Comparison of ENCODE assay signal across 8 cellular contexts in genomic region chr7:129635300-129636029, GRCh38. TPM values are rescaled to one million over a fixed set of nuclear protein-coding genes. Genes with fewer than 3 reads are reported as not detected.
A peak's percentile ranks its signal among the peaks of the same experiment; 100 is the strongest.
DNase-seq lines count a peak whose midpoint lies in the region; ATAC-seq and TF ChIP-seq lines count a peak whose summit lies in the region.

No MANE protein-coding gene starts in this region.

- no peak overlapping the region for H3K27ac ChIP-seq in MM.1S (ENCODE audit: low read length)
- no peak overlapping the region for H3K27ac ChIP-seq in gastroesophageal sphincter

- peak; percentile 86 for ATAC-seq in GM21723 (IDR thresholded peaks at IDR 0.05; ENCODE audit: unreplicated experiment)
- peak; percentile 58 for ATAC-seq in gastroesophageal sphincter
- ATAC-seq in HG03095 (IDR thresholded peaks at IDR 0.05; ENCODE audit: unreplicated experiment): no peak

- WGBS in gastroesophageal sphincter (ENCODE audit: low coverage in 1 of 2), 2 donors: 10 to 18% methylated on average over 5 to 6 of the region's 6 CpGs

- H3K9ac ChIP-seq in MM.1S (ENCODE audit: low read length): no peak overlapping the region

- peaks cover 55% of the 10 kb centered on the region for H3K79me2 ChIP-seq in MM.1S (ENCODE audit: low read length)

- DNase-seq in DMS 273 treated with DMSO at 0.1 percent for 48 hours (lab: John Stamatoyannopoulos, UW) (peak; percentile 63), MM.1S (peak; percentile 85), SK-MEL-5 (ENCODE audit: low read depth, low spot score) (peak; percentile 91), pons (ENCODE audit: low spot score) (peak; percentile 88)
- peak; percentile 70 for DNase-seq in activated naive CD4-positive, alpha-beta T cell treated with Interleukin-2 at 50 U/mL for 16 hours

- H3K4me3 ChIP-seq in MM.1S (ENCODE audit: low read length): no peak overlapping the region
- H3K4me3 ChIP-seq in gastroesophageal sphincter: no peak overlapping the region

- H3F3A ChIP-seq in MM.1S (ENCODE audit: insufficient read depth, low read length): no peaks in the 10 kb centered on the region; the same call in 1 of the 2 replicates

- TF ChIP-seq CTCF in MM.1S (IDR thresholded peaks at IDR 0.05; ENCODE audit: low read length): peak; percentile 99
- peak; percentile 37 to 77 (median 60) for TF ChIP-seq CTCF in gastroesophageal sphincter (IDR thresholded peaks at IDR 0.05)

- no peak overlapping the region for H3K4me2 ChIP-seq in MM.1S (ENCODE audit: low read depth, low read length)

- TF ChIP-seq EP300 in gastroesophageal sphincter (IDR thresholded peaks at IDR 0.05): no peak

- H3K27me3 ChIP-seq in MM.1S (replicated peaks; ENCODE audit: insufficient read depth, low read length) (no peaks in the 10 kb centered on the region), gastroesophageal sphincter (no peaks in the 10 kb centered on the region)

- in situ Hi-C loops in SK-MEL-5 (cut with HindIII; ENCODE audit: low pct_unique_long_range_greater_than_20kb, low sequenced_read_pairs): no loop called here

- H2AFZ ChIP-seq in MM.1S (ENCODE audit: low read length): no peak overlapping the region

- H3K9me3 ChIP-seq in MM.1S (replicated peaks; ENCODE audit: insufficient read depth, low read length) (no peaks in the 10 kb centered on the region), gastroesophageal sphincter (no peaks in the 10 kb centered on the region)

- TF ChIP-seq POLR2A in gastroesophageal sphincter (IDR thresholded peaks at IDR 0.05): no peak

- H3K36me3 ChIP-seq in MM.1S (replicated peaks; ENCODE audit: insufficient read depth, low read length) (no peaks in the 10 kb centered on the region), gastroesophageal sphincter (no peaks in the 10 kb centered on the region)

- no peaks in the 10 kb centered on the region for H3K4me1 ChIP-seq in MM.1S (ENCODE audit: low read length)
- H3K4me1 ChIP-seq in gastroesophageal sphincter: peaks cover 0 to 25% (median 0%) of the 10 kb centered on the region in 3 donors

- H3K9me2 ChIP-seq in MM.1S (replicated peaks; ENCODE audit: insufficient read depth, low read length): no peaks in the 10 kb centered on the region

- H4K20me1 ChIP-seq in MM.1S (ENCODE audit: insufficient read depth, low read length): no peaks in the 10 kb centered on the region

RNA-seq across cellular contexts. Expression of gene NRF1, which starts 23.9 kb away (rescaled TPM):
- total RNA-seq in SK-MEL-5 (2014; rRNA removed; shearing (Covaris generic)): 6.7 and 12.4 TPM in 2 replicates
- polyA plus RNA-seq in SK-MEL-5 (2015; cell fraction: cytosol; rRNA removed): 9.6 and 9.7 TPM in 2 replicates
- polyA plus RNA-seq in SK-MEL-5 (2015; cell fraction: nucleus; rRNA removed): 11.9 and 14.6 TPM in 2 replicates
- 10 to 100 TPM in 3 of 4 donors, 1 to 10 TPM in 1; 7.8 to 20.5 (median 17.0) TPM for total RNA-seq in gastroesophageal sphincter
